ENCODE assay signal across 13 cellular contexts in the genomic region with DNA sequence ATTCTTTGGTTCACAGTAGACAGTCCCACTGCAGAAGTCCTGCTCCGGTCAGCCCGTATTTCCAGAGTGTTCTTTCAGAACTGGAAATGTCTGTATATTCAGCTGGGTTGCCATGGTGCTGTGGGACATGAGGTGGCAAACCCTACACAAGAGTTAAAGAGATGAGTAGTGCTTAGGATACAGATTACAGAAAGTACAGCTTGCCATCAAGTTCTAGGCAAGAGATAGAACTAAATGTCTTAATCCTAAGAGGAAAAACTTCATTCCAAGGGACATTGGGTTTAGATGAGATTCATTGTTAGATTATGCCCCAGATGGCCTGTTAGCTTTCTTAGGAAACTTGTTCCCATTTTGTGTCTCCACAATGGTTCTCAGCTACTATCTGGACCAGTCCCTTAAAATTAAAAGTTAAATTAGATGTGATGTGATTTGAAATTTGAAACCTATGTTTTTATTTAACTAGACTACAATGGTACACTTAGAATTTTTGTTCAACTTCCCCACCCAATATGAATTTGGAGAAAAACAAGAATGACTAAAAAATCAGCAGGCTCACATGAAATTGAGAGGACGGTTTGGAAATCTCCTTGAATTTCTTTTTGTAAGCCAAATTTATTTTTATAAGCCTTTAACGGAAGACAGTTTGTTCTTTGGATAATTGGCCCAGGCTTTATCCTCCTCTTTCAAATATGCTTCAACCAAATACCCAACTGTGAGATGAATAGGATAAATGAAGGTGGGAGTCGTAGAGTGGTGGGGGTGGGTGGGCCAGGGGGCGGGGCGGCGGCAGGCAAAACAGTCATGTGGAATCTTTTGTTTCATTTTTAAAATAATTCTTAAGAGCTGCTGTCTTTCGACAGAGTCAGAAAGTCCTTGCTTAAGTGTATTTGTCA.
DNase-seq lines count a peak whose midpoint lies in the region; ATAC-seq, FAIRE-seq and TF ChIP-seq lines count a peak whose summit lies in the region.
"Had no signal": no experiment of that assay in that cellular context is flagged by ENCODE, and none has a peak within 500 bp of the region (broad histone marks: within the 10 kb centered on the region; RNA-seq: fewer than 3 reads in every experiment).

No MANE protein-coding gene starts in this region.

- no peak overlapping the region for H2AFZ ChIP-seq in HepG2 (ENCODE audit: low read length)

- H3K9ac ChIP-seq in HepG2 (ENCODE audit: insufficient read depth, low read depth, low read length), result no peak overlapping the region

- no peak overlapping the region for H3K4me2 ChIP-seq in HepG2 (ENCODE audit: low read depth, low read length)

- TF ChIP-seq EP300 in HepG2 (IDR thresholded peaks at IDR 0.05; ENCODE audit: low read depth in 2 of 2, low read length in 2 of 2) (no peak), HepG2 (CRISPR knock-in tag; IDR thresholded peaks at IDR 0.05; ENCODE audit: borderline replicate concordance) (no peak), ovary (IDR thresholded peaks at IDR 0.05) (no peak)

- in situ Hi-C loops in HepG2 (cut with HindIII; ENCODE audit: extremely low pct_ligation_motif_present, low pct_unique_long_range_greater_than_20kb), result no loop called here

- no peak for ATAC-seq in HepG2
- no peak for ATAC-seq in right lobe of liver
- ATAC-seq in aorta (ENCODE audit: low FRiP score), result peak; percentile 40
- ATAC-seq in GM19467 (IDR thresholded peaks at IDR 0.05; ENCODE audit: unreplicated experiment), result no peak
- ATAC-seq: activated T-cell treated with anti-CD3 and anti-CD28 coated beads, Interleukin-2, amount 50 U/mL, for 72 hours had no signal

- H3K9me3 ChIP-seq in HepG2 (ENCODE audit: low read length) (no peaks in the 10 kb centered on the region), right lobe of liver (no peaks in the 10 kb centered on the region), ovary (no peaks in the 10 kb centered on the region), aorta (ENCODE audit: control insufficient read depth, low read length) (no peaks in the 10 kb centered on the region)

- peaks cover 7% of the 10 kb centered on the region; the same call in 1 of the 2 replicates for H4K20me1 ChIP-seq in HepG2 (ENCODE audit: insufficient read depth, low read length)

- no peak overlapping the region for H3K27ac ChIP-seq in HepG2 (ENCODE audit: extremely low read length, insufficient read depth, low read length)
- H3K27ac ChIP-seq in right lobe of liver, result no peak overlapping the region
- H3K27ac ChIP-seq in ovary, result peak overlapping the region in 1 of 2 donors; percentile 59
- H3K27ac ChIP-seq in aorta (ENCODE audit: low read depth in 1 of 2, low read length in 2 of 2), result peak overlapping the region; percentile 72 to 87
- H3K27ac ChIP-seq: WERI-Rb-1 had no signal

- TF ChIP-seq CTCF in HepG2 (CRISPR knock-in tag; IDR thresholded peaks at IDR 0.05) (no peak), right lobe of liver (IDR thresholded peaks at IDR 0.05) (no peak), ovary (IDR thresholded peaks at IDR 0.05) (no peak)

- no TSS peak for BruUV-seq in HepG2 (replicated peaks; lab: Mats Ljungman, UMichigan)

- H3K4me3 ChIP-seq in HepG2 (replicated peaks in 1 of 3; ENCODE audit: insufficient read depth in 1 of 3, low read depth in 2 of 3, low read length in 3 of 3) (no peak overlapping the region), right lobe of liver (no peak overlapping the region), ovary (peak overlapping the region; percentile 24), aorta (ENCODE audit: low read length in 2 of 2) (peak overlapping the region; percentile 10 to 81)

- TF ChIP-seq RAD21 in HepG2 (CRISPR knock-in tag; IDR thresholded peaks at IDR 0.05), result no peak

- CTCF ChIA-PET in HepG2 (lab: Yijun Ruan, JAX; ENCODE audit: low intra/inter-chr PET ratio, low total read pairs), result no interaction called here

- WGBS in HepG2 (ENCODE audit: low lambda C conversion rate), result 94% methylated on average over 9 of the region's 9 CpGs
- WGBS in right lobe of liver (ENCODE audit: insufficient coverage, low coverage, low lambda C conversion rate, missing lambda C conversion rate), result 62% methylated on average over 9 of the region's 9 CpGs
- 15 to 19% (median 16%) methylated on average over 9 of the region's 9 CpGs for WGBS in ovary, 3 donors
- WGBS in aorta, 2 donors, result 15% methylated on average over 9 of the region's 9 CpGs

- peaks cover 32% of the 10 kb centered on the region for H3K4me1 ChIP-seq in HepG2 (ENCODE audit: insufficient read depth, low read length)
- H3K4me1 ChIP-seq in right lobe of liver, result no peaks in the 10 kb centered on the region
- peaks cover 9% of the 10 kb centered on the region for H3K4me1 ChIP-seq in ovary (ENCODE audit: insufficient read depth)
- peaks cover 3 to 6% of the 10 kb centered on the region in 2 donors for H3K4me1 ChIP-seq in aorta (ENCODE audit: control insufficient read depth in 1 of 2, insufficient read depth in 2 of 2, low read length in 2 of 2)

- DNase-seq in HepG2 (ENCODE audit: low spot score), result no peak
- DNase-seq in right lobe of liver, result no peak
- peak; percentile 68 for DNase-seq in fibroblast of peridontal ligament (ENCODE audit: extremely low read depth)
- peak in 1 of 5 donors; percentile 35 for DNase-seq in ovary
- no peak for DNase-seq in aorta
- DNase-seq in NCI-H1930 (lab: John Stamatoyannopoulos, UW), result no peak
- DNase-seq in activated CD4-positive, CD25-positive, alpha-beta regulatory T cell (lab: John Stamatoyannopoulos, UW), result no peak
- DNase-seq: ACHN; activated T-cell treated with anti-CD3 and anti-CD28 coated beads, Interleukin-2, amount 50 U/mL, for 72 hours; WERI-Rb-1 had no signal

- intact Hi-C loops in HepG2 (cut with micrococcal nuclease; ENCODE audit: unreplicated experiment) (no loop called here), right lobe of liver (cut with DNase I) (no loop called here), ovary (cut with DNase I) (no loop called here), aorta (cut with DNase I) (loop anchor here (5.0 to 10.0 kb wide), 2 partner anchors 58 to 201 kb away; a partner anchor contains a TSS)

- POLR2A ChIA-PET in HepG2 (lab: Yijun Ruan, JAX), result interaction anchor here (1.2 kb wide), 1 partner anchor 10 kb away, joined by 3 read pairs; no protein-coding TSS in a partner anchor

- no peak for FAIRE-seq in HepG2 (lab: Jason Lieb, UNC)
- FAIRE-seq: colon, RCC 7860 had no signal

- peaks cover 0 to 3% of the 10 kb centered on the region in 2 experiments; a peak in 2 of 5 replicates for H3K36me3 ChIP-seq in HepG2 (replicated peaks in 1 of 2; ENCODE audit: control insufficient read depth in 1 of 2, insufficient read depth in 2 of 2, low read length in 2 of 2)
- no peaks in the 10 kb centered on the region for H3K36me3 ChIP-seq in right lobe of liver
- H3K36me3 ChIP-seq in ovary, result no peaks in the 10 kb centered on the region
- no peaks in the 10 kb centered on the region for H3K36me3 ChIP-seq in aorta (ENCODE audit: control insufficient read depth in 1 of 2, insufficient read depth in 2 of 2, low read length in 1 of 2)
- H3K36me3 ChIP-seq: WERI-Rb-1 had no signal

- peaks cover 98% of the 10 kb centered on the region for H3K79me2 ChIP-seq in HepG2 (ENCODE audit: insufficient read depth, low read length)

- TF ChIP-seq POLR2A in HepG2 (IDR thresholded peaks at IDR 0.05; ENCODE audit: insufficient read depth in 1 of 2, low read depth in 2 of 2, low read length in 2 of 2) (no peak), right lobe of liver (IDR thresholded peaks at IDR 0.05) (no peak), ovary (IDR thresholded peaks at IDR 0.05) (no peak)

- H3K27me3 ChIP-seq in HepG2 (ENCODE audit: control insufficient read depth in 1 of 2, insufficient read depth in 2 of 2, low read length in 2 of 2) (no peaks in the 10 kb centered on the region), right lobe of liver (no peaks in the 10 kb centered on the region), ovary (no peaks in the 10 kb centered on the region), aorta (ENCODE audit: control insufficient read depth in 1 of 2, insufficient read depth in 2 of 2, low read length in 1 of 2) (no peaks in the 10 kb centered on the region)

TF ChIP-seq in HepG2, 621 proteins besides CTCF, POLR2A, EP300 and RAD21:
- no peak for TF ChIP-seq ZNF296 (CRISPR knock-in tag; conservative IDR thresholded peaks at IDR 0.05)
- peak; percentile 44 for TF ChIP-seq RBM22 (optimal IDR thresholded peaks at IDR 0.05; ENCODE audit: low read length)

Comparison
In these comparisons a context has a peak if more than half of its experiments do, and no peak if none do; other contexts are left out.
1. H3K27ac ChIP-seq: peak in aorta (2 of 2); none in HepG2 (single experiment) and right lobe of liver (0 of 3).
2. H3K4me3 ChIP-seq: peak in ovary (single experiment) and aorta (2 of 2); none in HepG2 (0 of 3) and right lobe of liver (0 of 3).
3. intact Hi-C loops: an anchor here in aorta (5.0 to 10.0 kb wide); none called in HepG2, right lobe of liver and ovary.